Comparison of ENCODE assay signal across 2 cellular contexts in genomic region chr18:75247041-75247551, GRCh38.
TF ChIP-seq lines count a peak whose summit lies in the region.

No MANE protein-coding gene starts in this region.

TF ChIP-seq in GM12878, 131 proteins besides CTCF, POLR2A, EP300 and RAD21:
- TF ChIP-seq MAX (IDR thresholded peaks at IDR 0.05; ENCODE audit: low read depth, low read length) (no peak), USF2 (IDR thresholded peaks at IDR 0.05; ENCODE audit: borderline replicate concordance, low read depth, low read length) (no peak), ASH2L (IDR thresholded peaks at IDR 0.05; ENCODE audit: borderline replicate concordance, low read depth) (no peak), POLR2AphosphoS5 (IDR thresholded peaks at IDR 0.05; ENCODE audit: low read length) (no peak), STAT1 (conservative IDR thresholded peaks at IDR 0.05) (no peak), EGR1 (IDR thresholded peaks at IDR 0.05; ENCODE audit: borderline replicate concordance in 1 of 2, low read depth in 2 of 2, low read length in 2 of 2) (no peak), ZNF592 (IDR thresholded peaks at IDR 0.05) (no peak), MYC (IDR thresholded peaks at IDR 0.05; ENCODE audit: insufficient read depth, insufficient read length, insufficient replicate concordance, low read length, severe bottlenecking) (no peak), SMAD1 (IDR thresholded peaks at IDR 0.05; ENCODE audit: low read depth, partially characterized antibody) (no peak), POU2F2 (IDR thresholded peaks at IDR 0.05; ENCODE audit: borderline replicate concordance, low read depth, low read length) (no peak), BRCA1 (IDR thresholded peaks at IDR 0.05; ENCODE audit: low read depth, low read length) (no peak), ZZZ3 (IDR thresholded peaks at IDR 0.05; ENCODE audit: control insufficient read depth, insufficient read length, low read depth) (no peak), GABPA (IDR thresholded peaks at IDR 0.05; ENCODE audit: low read depth) (no peak), RBBP5 (conservative IDR thresholded peaks at IDR 0.05) (no peak), CHD2 (IDR thresholded peaks at IDR 0.05; ENCODE audit: borderline replicate concordance, low read depth, low read length) (no peak), ATF7 (IDR thresholded peaks at IDR 0.05; ENCODE audit: low read depth) (no peak), CREM (IDR thresholded peaks at IDR 0.05; ENCODE audit: low read depth) (no peak)
TF ChIP-seq in GM12878: peak in this region for 0.

TF ChIP-seq in GM23338, 12 proteins besides CTCF, POLR2A, EP300 and RAD21:
- no peak for TF ChIP-seq EZH2 (IDR thresholded peaks at IDR 0.05; ENCODE audit: low read depth, unreplicated experiment)
- no peak for TF ChIP-seq ZNF331 (CRISPR knock-in tag; IDR thresholded peaks at IDR 0.05; ENCODE audit: low read depth)
- no peak for TF ChIP-seq REST (IDR thresholded peaks at IDR 0.05; ENCODE audit: unreplicated experiment)
- TF ChIP-seq ETS1 (IDR thresholded peaks at IDR 0.05), result no peak
- no peak for TF ChIP-seq ZNF462 (CRISPR knock-in tag; IDR thresholded peaks at IDR 0.05)
- TF ChIP-seq NANOG (IDR thresholded peaks at IDR 0.05; ENCODE audit: borderline replicate concordance), result no peak
- no peak for TF ChIP-seq JUNB (IDR thresholded peaks at IDR 0.05; ENCODE audit: unreplicated experiment)
- no peak for TF ChIP-seq POLR2AphosphoS5 (IDR thresholded peaks at IDR 0.05; ENCODE audit: low read depth)
- TF ChIP-seq ZNF114 (CRISPR knock-in tag; IDR thresholded peaks at IDR 0.05), result no peak
TF ChIP-seq in GM23338: peak in this region for 0.
